In the genomic region with DNA sequence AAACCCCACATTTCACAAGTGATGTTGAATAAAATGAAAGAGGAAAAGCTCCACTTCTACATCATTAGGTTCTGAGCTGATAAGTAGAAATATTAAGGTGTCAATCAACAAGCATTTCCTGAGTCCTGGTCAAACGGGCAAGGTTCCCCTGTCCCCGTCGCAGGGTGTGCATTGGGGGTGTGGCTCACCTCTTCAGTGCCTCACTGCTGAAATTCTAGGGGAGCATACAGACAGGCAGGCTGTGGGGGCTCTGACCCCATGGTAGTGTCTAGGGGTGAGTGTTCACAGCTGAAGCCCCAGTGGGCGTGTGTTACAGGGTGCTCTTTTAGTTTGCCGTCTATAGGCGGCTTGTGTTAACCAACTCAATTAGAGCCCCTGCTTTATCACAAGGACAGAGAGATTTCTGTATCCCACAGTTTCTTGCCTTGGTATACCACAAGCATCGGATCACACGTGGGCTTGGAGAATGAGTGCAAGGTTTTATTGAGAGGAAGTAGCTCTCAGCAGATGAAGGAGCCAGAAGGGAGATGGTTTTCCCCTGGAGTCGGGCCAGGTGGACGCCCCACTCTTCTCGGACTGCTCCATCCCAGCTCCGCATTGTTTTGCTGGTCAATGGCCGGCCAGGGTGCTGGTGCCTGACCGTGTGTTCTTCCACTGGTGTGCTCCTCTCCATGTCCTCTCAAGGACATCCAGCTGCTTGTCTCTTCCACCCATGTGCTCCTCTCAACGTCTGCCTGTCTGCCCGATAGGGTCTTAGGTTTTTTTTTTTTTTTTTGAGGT, we compare ENCODE assay signal across 18 cellular contexts.
DNase-seq lines count a peak whose midpoint lies in the region; ATAC-seq, FAIRE-seq and TF ChIP-seq lines count a peak whose summit lies in the region.
"Had no signal": no experiment of that assay in that cellular context is flagged by ENCODE, and none has a peak within 500 bp of the region (broad histone marks: within the 10 kb centered on the region; RNA-seq: fewer than 3 reads in every experiment).

No MANE protein-coding gene starts in this region.

- BruUV-seq in HCT116 (replicated peaks; lab: Mats Ljungman, UMichigan) = no TSS peak
- no TSS peak for BruUV-seq in K562 (replicated peaks; lab: Mats Ljungman, UMichigan)

- in situ Hi-C loops in K562 (cut with MboI) = no loop called here

- H3K4me2 ChIP-seq in HCT116 (ENCODE audit: low read length) (peak overlapping the region; percentile 52; the same call in 1 of the 2 replicates), K562 (ENCODE audit: insufficient read depth, low read length) (no peak overlapping the region)

- TF ChIP-seq CTCF in HCT116 (IDR thresholded peaks at IDR 0.05 in 2 of 3, conservative IDR thresholded peaks at IDR 0.05 in 1 of 3; ENCODE audit: borderline replicate concordance in 1 of 3, insufficient read depth in 1 of 3, low read depth in 2 of 3, low read length in 2 of 3) (no peak), K562 (IDR thresholded peaks at IDR 0.05 in 2 of 3, conservative IDR thresholded peaks at IDR 0.05 in 1 of 3; ENCODE audit: insufficient read depth in 2 of 3, low read depth in 1 of 3, low read length in 3 of 3) (no peak), lung (IDR thresholded peaks at IDR 0.05; ENCODE audit: control extremely low read depth, extremely low read depth) (no peak)

- POLR2A ChIA-PET in HCT116 (lab: Charles Lee) = interaction anchor here (0.6 kb wide), 2 partner anchors 34 to 136 kb away, joined by 3 to 4 read pairs; no protein-coding TSS in a partner anchor
- POLR2A ChIA-PET in K562 (lab: Yijun Ruan, JAX) = interaction anchor here (0.6 kb wide), 1 partner anchor 16 kb away, joined by 3 read pairs; no protein-coding TSS in a partner anchor

- H3K27me3 ChIP-seq in HCT116 (ENCODE audit: insufficient read depth, low read length) (no peaks in the 10 kb centered on the region; the same call in 1 of the 2 replicates), K562 (ENCODE audit: control insufficient read depth in 2 of 2, insufficient read depth in 2 of 2, low read length in 2 of 2) (peaks cover 0 to 12% of the 10 kb centered on the region in 2 experiments; a peak in 1 of 5 replicates), lung (ENCODE audit: control insufficient read depth, insufficient read depth) (no peaks in the 10 kb centered on the region)

- 0 out of 4 replicates have a peak overlapping the region, but pooled peaks of 1 of the 2 experiments have one; percentile 12 for H3K4me3 ChIP-seq in HCT116 (replicated peaks in 1 of 2; ENCODE audit: low read depth in 1 of 2, low read length in 2 of 2)
- no peak overlapping the region for H3K4me3 ChIP-seq in K562
- no peak overlapping the region for H3K4me3 ChIP-seq in lung
- H3K4me3 ChIP-seq: A549, GM23248, HAP-1 had no signal

- H3K4me1 ChIP-seq in HCT116 (ENCODE audit: control insufficient read depth in 1 of 2, insufficient read depth in 2 of 2, low read length in 2 of 2) (peaks cover 12 to 35% of the 10 kb centered on the region in 2 experiments; a peak in 3 of 4 replicates), K562 (replicated peaks in 1 of 2; ENCODE audit: control insufficient read depth in 2 of 2, insufficient read depth in 2 of 2, low read length in 2 of 2) (no peaks in the 10 kb centered on the region), lung (ENCODE audit: control insufficient read depth in 2 of 2, insufficient read depth in 2 of 2, low read length in 2 of 2) (no peaks in the 10 kb centered on the region)
- H3K4me1 ChIP-seq: Caco-2, HAP-1 had no signal

- no peak for FAIRE-seq in K562 (lab: Jason Lieb, UNC)
- FAIRE-seq: D721Med, G401.6, GM12891, GM19239 had no signal

- H3K79me2 ChIP-seq in HCT116 (ENCODE audit: insufficient read depth, low read length) (no peaks in the 10 kb centered on the region), K562 (ENCODE audit: control insufficient read depth, insufficient read depth, low read length) (no peaks in the 10 kb centered on the region)

- H3K36me3 ChIP-seq in HCT116 (ENCODE audit: control insufficient read depth in 1 of 2, insufficient read depth in 2 of 2, low read length in 2 of 2) (no peaks in the 10 kb centered on the region), K562 (ENCODE audit: control insufficient read depth, insufficient read depth, low read length) (no peaks in the 10 kb centered on the region), lung (ENCODE audit: control insufficient read depth in 2 of 2, insufficient read depth in 2 of 2, low read length in 2 of 2) (no peaks in the 10 kb centered on the region)
- H3K36me3 ChIP-seq: HAP-1 had no signal

- DNase-seq in HCT116 (ENCODE audit: low read depth, low spot score) = no peak
- no peak for DNase-seq in K562 (ENCODE audit: extremely low read depth in 1 of 4, low spot score in 3 of 4)
- peak; percentile 16 for DNase-seq in lung (ENCODE audit: low spot score)
- no peak for DNase-seq in OCI-M2 (lab: John Stamatoyannopoulos, UW; ENCODE audit: unreplicated experiment)
- DNase-seq in cardiac septum (ENCODE audit: low spot score) = no peak
- DNase-seq: AML-193; Caco-2; CD4-positive, alpha-beta T cell; GM23248 had no signal

- ATAC-seq in HCT116 (no peak), K562 (no peak), lung (ENCODE audit: insufficient read depth, low FRiP score) (no peak), GM21786 (IDR thresholded peaks at IDR 0.05; ENCODE audit: unreplicated experiment) (no peak)
- ATAC-seq: A549 had no signal

- no peaks in the 10 kb centered on the region for H3K9me3 ChIP-seq in HCT116 (ENCODE audit: control insufficient read depth in 1 of 2, insufficient read depth in 1 of 2, low read depth in 1 of 2, low read length in 2 of 2)
- no peaks in the 10 kb centered on the region for H3K9me3 ChIP-seq in K562 (replicated peaks; ENCODE audit: control insufficient read depth, insufficient read depth, low read depth, low read length)
- no peaks in the 10 kb centered on the region for H3K9me3 ChIP-seq in lung (ENCODE audit: control insufficient read depth in 2 of 2, insufficient read depth in 1 of 2, low read length in 1 of 2)
- H3K9me3 ChIP-seq: Caco-2, HAP-1 had no signal

- 7% methylated on average over 13 of the region's 16 CpGs for WGBS in K562 (ENCODE audit: insufficient coverage, low coverage, missing lambda C conversion rate)
- 68 to 82% methylated on average over 16 of the region's 16 CpGs for WGBS in lung, 2 donors

- H3K9me1 ChIP-seq in K562 (ENCODE audit: control insufficient read depth, insufficient read depth, low read length) = no peaks in the 10 kb centered on the region

- H4K20me1 ChIP-seq in HCT116 (ENCODE audit: insufficient read depth) (no peaks in the 10 kb centered on the region), K562 (replicated peaks; ENCODE audit: control insufficient read depth, insufficient read depth, low read length) (no peaks in the 10 kb centered on the region)

- H3K9me2 ChIP-seq in HCT116 (ENCODE audit: insufficient read depth) = no peaks in the 10 kb centered on the region

- H3K27ac ChIP-seq in HCT116 (ENCODE audit: low read depth, low read length) (peak overlapping the region; percentile 12; the same call in 1 of the 2 replicates), K562 (ENCODE audit: extremely low read depth, low read depth, low read length) (no peak overlapping the region), lung (ENCODE audit: low read depth in 1 of 2, low read length in 1 of 2) (no peak overlapping the region)
- H3K27ac ChIP-seq: A549, C4-2B, GM23248, HL-60 had no signal

- no peak overlapping the region for H2AFZ ChIP-seq in HCT116 (ENCODE audit: low read depth, low read length, poor library complexity, severe bottlenecking)
- H2AFZ ChIP-seq in K562 (ENCODE audit: low read depth, low read length) = 0 out of 2 replicates have a peak overlapping the region, but pooled peaks have one; percentile 39
- H2AFZ ChIP-seq: GM23248 had no signal

- TF ChIP-seq POLR2A in HCT116 (IDR thresholded peaks at IDR 0.05; ENCODE audit: borderline replicate concordance, extremely low read depth, insufficient read depth, insufficient read length) (no peak), K562 (conservative IDR thresholded peaks at IDR 0.05) (no peak)

- TF ChIP-seq RAD21 in HCT116 (IDR thresholded peaks at IDR 0.05; ENCODE audit: low read depth) = no peak
- TF ChIP-seq RAD21 in K562 (CRISPR knock-in tag; conservative IDR thresholded peaks at IDR 0.05 in 1 of 2, IDR thresholded peaks at IDR 0.05 in 1 of 2) = no peak

- CTCF ChIA-PET in HCT116 (lab: Charles Lee) (interaction anchor here (1.4 kb wide), 1 partner anchor 246 kb away, joined by 4 read pairs; no protein-coding TSS in a partner anchor), K562 (lab: Yijun Ruan, JAX; ENCODE audit: low intra/inter-chr PET ratio) (no interaction called here)

- RAD21 ChIA-PET in HCT116 (lab: Charles Lee; ENCODE audit: low non-redundant PET in 1 of 2, low total read pairs in 2 of 2, uncharacterized antibody in 2 of 2, unreplicated experiment in 2 of 2) = no interaction called here

- intact Hi-C loops in HCT116 (cut with micrococcal nuclease) = no loop called here
- intact Hi-C loops in K562 (cut with micrococcal nuclease) = no loop called here
- intact Hi-C loops in cardiac septum (cut with DNase I) = no loop called here

- TF ChIP-seq EP300 in K562 (IDR thresholded peaks at IDR 0.05; ENCODE audit: low read length) = no peak

- H3K9ac ChIP-seq in HCT116 (ENCODE audit: low read length) = no peak overlapping the region
- no peak overlapping the region for H3K9ac ChIP-seq in K562 (ENCODE audit: insufficient read depth in 1 of 2, low read depth in 2 of 2, low read length in 2 of 2)
- H3K9ac ChIP-seq: GM23248 had no signal

TF ChIP-seq in K562, 482 proteins besides CTCF, POLR2A, EP300 and RAD21 (continues in another document):
- no peak for TF ChIP-seq SUPT5H (IDR thresholded peaks at IDR 0.05)
- TF ChIP-seq HNRNPLL (IDR thresholded peaks at IDR 0.05; ENCODE audit: low read depth, low read length, poor library complexity, severe bottlenecking) = no peak
- no peak for TF ChIP-seq TAF9B (IDR thresholded peaks at IDR 0.05; ENCODE audit: partially characterized antibody)
